In the genomic region with DNA sequence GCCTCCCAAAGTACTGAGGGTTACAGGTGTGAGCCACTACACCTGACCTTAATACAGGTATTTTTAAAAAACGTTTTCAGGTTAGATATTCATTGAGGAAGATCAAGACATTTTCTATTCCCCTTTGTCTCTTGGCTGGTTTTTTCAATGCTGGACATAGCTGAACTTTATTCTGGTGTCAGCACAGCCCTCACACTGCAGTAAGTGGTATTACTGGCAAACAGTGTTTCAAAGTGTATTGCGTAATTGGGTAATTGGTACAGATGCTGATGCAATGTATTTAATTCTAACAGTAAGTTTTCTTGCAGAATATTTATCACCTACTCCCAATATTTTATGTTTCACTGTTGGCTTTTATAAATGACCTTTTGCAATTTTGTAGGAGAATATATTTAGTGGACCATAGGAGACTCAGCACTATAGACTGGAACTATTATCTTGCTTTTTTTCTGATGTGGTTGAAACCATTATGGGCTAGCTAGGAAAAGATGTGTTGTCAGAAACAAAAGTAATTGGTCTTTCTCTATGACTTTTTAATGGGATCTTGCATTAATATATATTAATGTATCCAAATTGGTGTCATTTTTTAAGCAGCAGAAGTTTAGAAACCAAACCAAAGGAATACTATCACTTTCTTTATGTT, we compare ENCODE assay signal across 12 cellular contexts.
A peak's percentile ranks its signal among the peaks of the same experiment; 100 is the strongest.
DNase-seq lines count a peak whose midpoint lies in the region; ATAC-seq and TF ChIP-seq lines count a peak whose summit lies in the region.
"Had no signal": no experiment of that assay in that cellular context is flagged by ENCODE, and none has a peak within 500 bp of the region (broad histone marks: within the 10 kb centered on the region; RNA-seq: fewer than 3 reads in every experiment).

No MANE protein-coding gene starts in this region.

- H3K4me1 ChIP-seq in Karpas-422 (ENCODE audit: low read length) (no peaks in the 10 kb centered on the region), OCI-LY7 (ENCODE audit: insufficient read depth, low read length, poor library complexity, severe bottlenecking) (no peaks in the 10 kb centered on the region)

- H3K36me3 ChIP-seq in kidney epithelial cell (ENCODE audit: control insufficient read depth, insufficient read depth, low read length) (no peaks in the 10 kb centered on the region), Karpas-422 (ENCODE audit: insufficient read depth, low read length) (no peaks in the 10 kb centered on the region), OCI-LY7 (ENCODE audit: insufficient read depth, low read length) (no peaks in the 10 kb centered on the region)
- H3K36me3 ChIP-seq: HAP-1, neural progenitor cell, tibial nerve had no signal

- no peaks in the 10 kb centered on the region for H3K27me3 ChIP-seq in kidney epithelial cell (ENCODE audit: control insufficient read depth, insufficient read depth, low read length)
- H3K27me3 ChIP-seq in Karpas-422 (ENCODE audit: low read length) = no peaks in the 10 kb centered on the region
- H3K27me3 ChIP-seq: neural progenitor cell, tibial nerve had no signal

- POLR2A ChIA-PET in OCI-LY7 (lab: Charles Lee) = no interaction called here

- no peak overlapping the region for H3K4me2 ChIP-seq in Karpas-422 (ENCODE audit: low read depth, low read length, poor library complexity, severe bottlenecking)
- no peak overlapping the region for H3K4me2 ChIP-seq in OCI-LY7 (ENCODE audit: low read length)
- H3K4me2 ChIP-seq: neural progenitor cell had no signal

- TF ChIP-seq CTCF in kidney epithelial cell (IDR thresholded peaks at IDR 0.05; ENCODE audit: insufficient read depth, low read length, poor library complexity, severe bottlenecking) (peak; percentile 23), OCI-LY7 (conservative IDR thresholded peaks at IDR 0.05; ENCODE audit: low read length) (no peak)

- H2AFZ ChIP-seq in Karpas-422 (ENCODE audit: low read length) (no peak overlapping the region), OCI-LY7 (ENCODE audit: low read length) (no peak overlapping the region)
- H2AFZ ChIP-seq: neural progenitor cell had no signal

- H3K9me2 ChIP-seq in Karpas-422 (replicated peaks; ENCODE audit: insufficient read depth, low read length) = no peaks in the 10 kb centered on the region
- H3K9me2 ChIP-seq in OCI-LY7 (ENCODE audit: insufficient read depth, low read length) = no peaks in the 10 kb centered on the region

- H3K9me3 ChIP-seq in Karpas-422 (ENCODE audit: low read length) (0 out of 2 replicates have a peak, but pooled peaks cover 4% of the 10 kb centered on the region), OCI-LY7 (ENCODE audit: low read length) (no peaks in the 10 kb centered on the region)
- H3K9me3 ChIP-seq: HAP-1 had no signal

- H3K27ac ChIP-seq in Karpas-422 (ENCODE audit: low read length) (no peak overlapping the region), OCI-LY7 (ENCODE audit: low read depth, low read length, poor library complexity, severe bottlenecking) (no peak overlapping the region)
- H3K27ac ChIP-seq: neural progenitor cell, tibial nerve had no signal

- intact Hi-C loops in OCI-LY7 (cut with micrococcal nuclease; ENCODE audit: unreplicated experiment) = no loop called here

- ATAC-seq in GM21360 (IDR thresholded peaks at IDR 0.05; ENCODE audit: unreplicated experiment) = no peak

- BruUV-seq in OCI-LY7 (replicated peaks; lab: Mats Ljungman, UMichigan) = no TSS peak

- peak; percentile 81 to 84 for DNase-seq in AML-193 (lab: John Stamatoyannopoulos, UW)
- peak; percentile 26 for DNase-seq in LHCN-M2 (ENCODE audit: low read depth)
- peak; percentile 50 for DNase-seq in SKM-1 treated with dmso at 0.1 percent for 144 hours (lab: John Stamatoyannopoulos, UW; ENCODE audit: unreplicated experiment)
- DNase-seq in kidney epithelial cell (ENCODE audit: low read depth) = peak; percentile 21
- DNase-seq in Karpas-422 = no peak
- no peak for DNase-seq in OCI-LY7 (ENCODE audit: low spot score)
- DNase-seq in DMS114 treated with DMSO at 0.1 percent for 48 hours (lab: John Stamatoyannopoulos, UW; ENCODE audit: unreplicated experiment) = no peak
- DNase-seq: stimulated activated CD4-positive, alpha-beta T cell treated with anti-CD3 and anti-CD28 coated beads, Interleukin-4, amount 100 ng/mL, for 4 hours had no signal

- H4K20me1 ChIP-seq in Karpas-422 (ENCODE audit: insufficient read depth, low read depth, low read length) = no peaks in the 10 kb centered on the region
- no peaks in the 10 kb centered on the region for H4K20me1 ChIP-seq in OCI-LY7 (ENCODE audit: insufficient read depth, low read length)

- H3K9ac ChIP-seq in Karpas-422 (ENCODE audit: low read length) = no peak overlapping the region
- H3K9ac ChIP-seq: neural progenitor cell had no signal

- H3K4me3 ChIP-seq in kidney epithelial cell (ENCODE audit: low read depth, low read length) = no peak overlapping the region
- no peak overlapping the region for H3K4me3 ChIP-seq in Karpas-422 (ENCODE audit: low read length)
- H3K4me3 ChIP-seq in OCI-LY7 (ENCODE audit: low read depth, low read length, poor library complexity, severe bottlenecking) = no peak overlapping the region
- H3K4me3 ChIP-seq: HAP-1, neural progenitor cell, tibial nerve had no signal

- CTCF ChIA-PET in OCI-LY7 (lab: Charles Lee; ENCODE audit: unreplicated experiment) = no interaction called here

- H3K79me2 ChIP-seq in Karpas-422 (ENCODE audit: low read length) (no peaks in the 10 kb centered on the region), OCI-LY7 (ENCODE audit: insufficient read depth, low read depth, low read length) (no peaks in the 10 kb centered on the region)

Comparison
In these comparisons a context has a peak if more than half of its experiments do, and no peak if none do; other contexts are left out.
1. DNase-seq: peak in AML-193 (2 of 2), LHCN-M2 (single experiment), SKM-1 treated with dmso at 0.1 percent for 144 hours (single experiment) and kidney epithelial cell (single experiment); none in Karpas-422 (single experiment), OCI-LY7 (single experiment) and DMS114 treated with DMSO at 0.1 percent for 48 hours (single experiment).